Comparison of ENCODE assay signal across 1 cellular context in genomic region chr19:7197760-7198696, GRCh38.
TF ChIP-seq lines count a peak whose summit lies in the region.

No MANE protein-coding gene starts in this region.

TF ChIP-seq in K562, 482 proteins besides CTCF, POLR2A, EP300 and RAD21 (continued from another document and continues in another):
- TF ChIP-seq E2F8 (IDR thresholded peaks at IDR 0.05; ENCODE audit: low read depth, partially characterized antibody) (no peak), CSDE1 (IDR thresholded peaks at IDR 0.05) (no peak), HNRNPUL1 (IDR thresholded peaks at IDR 0.05; ENCODE audit: low read length) (no peak), ZNF655 (CRISPR knock-in tag; IDR thresholded peaks at IDR 0.05) (no peak), NFRKB (IDR thresholded peaks at IDR 0.05; ENCODE audit: low read depth) (no peak), PHF20 (IDR thresholded peaks at IDR 0.05; ENCODE audit: partially characterized antibody) (peak; percentile 1), ZNF175 (CRISPR knock-in tag; IDR thresholded peaks at IDR 0.05; ENCODE audit: low read depth) (no peak), ARNT (IDR thresholded peaks at IDR 0.05) (no peak), MED1 (CRISPR knock-in tag; IDR thresholded peaks at IDR 0.05; ENCODE audit: borderline replicate concordance) (no peak), MITF (IDR thresholded peaks at IDR 0.05) (no peak), FOXO4 (CRISPR knock-in tag; IDR thresholded peaks at IDR 0.05) (no peak), THRA (IDR thresholded peaks at IDR 0.05) (no peak), FOXA3 (CRISPR knock-in tag; conservative IDR thresholded peaks at IDR 0.05 in 1 of 2, IDR thresholded peaks at IDR 0.05 in 1 of 2) (no peak), ZNF408 (CRISPR knock-in tag; IDR thresholded peaks at IDR 0.05; ENCODE audit: low read depth) (no peak), SRSF3 (IDR thresholded peaks at IDR 0.05; ENCODE audit: insufficient read depth, low read length) (no peak), KDM5B (IDR thresholded peaks at IDR 0.05; ENCODE audit: insufficient replicate concordance, low read depth, low read length) (no peak), E2F1 (CRISPR knock-in tag; IDR thresholded peaks at IDR 0.05) (no peak), NR1H2 (CRISPR knock-in tag; IDR thresholded peaks at IDR 0.05) (no peak), RFX5 (IDR thresholded peaks at IDR 0.05; ENCODE audit: low read depth, low read length) (no peak), FOXK2 (conservative IDR thresholded peaks at IDR 0.05 in 1 of 2, IDR thresholded peaks at IDR 0.05 in 1 of 2; ENCODE audit: low read depth in 2 of 2) (no peak), MBD1 (CRISPR knock-in tag; IDR thresholded peaks at IDR 0.05) (no peak), HCFC1 (IDR thresholded peaks at IDR 0.05; ENCODE audit: low read depth, low read length) (peak; percentile 38; the same call in 1 of the 2 replicates), EP400 (IDR thresholded peaks at IDR 0.05) (no peak), KLF13 (tag; IDR thresholded peaks at IDR 0.05; ENCODE audit: borderline replicate concordance, low read depth) (no peak), TAL1 (IDR thresholded peaks at IDR 0.05) (no peak), HLTF (IDR thresholded peaks at IDR 0.05) (peak; percentile 87), ZNF445 (CRISPR knock-in tag; IDR thresholded peaks at IDR 0.05; ENCODE audit: low read depth) (no peak), EWSR1 (IDR thresholded peaks at IDR 0.05; ENCODE audit: borderline replicate concordance, low read depth, partially characterized antibody) (no peak), TCF3 (CRISPR knock-in tag; IDR thresholded peaks at IDR 0.05) (no peak), KAT7 (CRISPR knock-in tag; IDR thresholded peaks at IDR 0.05; ENCODE audit: borderline replicate concordance) (no peak), ZNF12 (CRISPR knock-in tag; IDR thresholded peaks at IDR 0.05) (no peak), ELF1 (tag; IDR thresholded peaks at IDR 0.05) (no peak), ZBTB49 (CRISPR knock-in tag; IDR thresholded peaks at IDR 0.05; ENCODE audit: borderline replicate concordance) (no peak), LEF1 (IDR thresholded peaks at IDR 0.05) (no peak), KAT2B (IDR thresholded peaks at IDR 0.05; ENCODE audit: low read depth, low read length) (no peak), ELK3 (CRISPR knock-in tag; IDR thresholded peaks at IDR 0.05) (no peak), ILK (tag; IDR thresholded peaks at IDR 0.05; ENCODE audit: borderline replicate concordance, low read depth) (no peak), BACH1 (tag; IDR thresholded peaks at IDR 0.05) (no peak), HNRNPH1 (optimal IDR thresholded peaks at IDR 0.05; ENCODE audit: low read depth, low read length) (no peak), SIRT6 (IDR thresholded peaks at IDR 0.05; ENCODE audit: low read depth, low read length) (no peak), ZNF282 (CRISPR knock-in tag; IDR thresholded peaks at IDR 0.05) (no peak), ZNF23 (CRISPR knock-in tag; IDR thresholded peaks at IDR 0.05) (no peak), ZNF644 (tag; IDR thresholded peaks at IDR 0.05; ENCODE audit: low read depth) (no peak), NFIC (IDR thresholded peaks at IDR 0.05) (peak; percentile 34), SRF (CRISPR knock-in tag; IDR thresholded peaks at IDR 0.05) (no peak; a peak in 1 of 4 replicates), ARID1B (IDR thresholded peaks at IDR 0.05) (peak; percentile 62; the same call in 1 of the 2 replicates), PHF8 (IDR thresholded peaks at IDR 0.05; ENCODE audit: borderline replicate concordance, low read length) (peak; percentile 27; the same call in 1 of the 2 replicates), THAP7 (CRISPR knock-in tag; IDR thresholded peaks at IDR 0.05) (no peak), ARID2 (IDR thresholded peaks at IDR 0.05) (no peak), THRB (CRISPR knock-in tag; conservative IDR thresholded peaks at IDR 0.05) (peak; percentile 88), JUN (IDR thresholded peaks at IDR 0.05; ENCODE audit: borderline replicate concordance, low read depth, low read length) (no peak), JUN (CRISPR knock-in tag; IDR thresholded peaks at IDR 0.05; ENCODE audit: borderline replicate concordance) (no peak), CREM (IDR thresholded peaks at IDR 0.05; ENCODE audit: low read depth) (peak; percentile 39; the same call in 1 of the 2 replicates), MAX (CRISPR knock-in tag; IDR thresholded peaks at IDR 0.05) (no peak; the same call in none of the 2 replicates), ZC3H4 (CRISPR knock-in tag; IDR thresholded peaks at IDR 0.05; ENCODE audit: borderline replicate concordance) (no peak), CBFB (CRISPR knock-in tag; IDR thresholded peaks at IDR 0.05) (no peak; the same call in 1 of the 2 replicates)
